In genomic region chr11:100445231-100445735, GRCh38 we compare ENCODE assay signal across 11 cellular contexts.
DNase-seq lines count a peak whose midpoint lies in the region; ATAC-seq and TF ChIP-seq lines count a peak whose summit lies in the region.
"Had no signal": no experiment of that assay in that cellular context is flagged by ENCODE, and none has a peak within 500 bp of the region (broad histone marks: within the 10 kb centered on the region; RNA-seq: fewer than 3 reads in every experiment).

No MANE protein-coding gene starts in this region.

- H3K27ac ChIP-seq in H9 (ENCODE audit: insufficient read length, low read depth, low read length) (no peak overlapping the region), aorta (ENCODE audit: low read depth in 1 of 2, low read length in 2 of 2) (no peak overlapping the region)

- no peaks in the 10 kb centered on the region for H3K79me1 ChIP-seq in H9 (ENCODE audit: insufficient read depth, low read depth, low read length, poor library complexity, severe bottlenecking)

- peak; percentile 40; the same call in 2 of the 3 replicates for TF ChIP-seq CTCF in H9 (conservative IDR thresholded peaks at IDR 0.05)

- no peak overlapping the region for H3K14ac ChIP-seq in H9 (ENCODE audit: insufficient read depth, low read length)

- H2BK5ac ChIP-seq in H9 (ENCODE audit: insufficient read length, low read length) = no peak overlapping the region

- H3K9me3 ChIP-seq in H9 (ENCODE audit: control insufficient read depth, low read depth, low read length) (no peaks in the 10 kb centered on the region), aorta (ENCODE audit: control insufficient read depth, low read length) (no peaks in the 10 kb centered on the region)

- H3T11ph ChIP-seq in H9 (ENCODE audit: low read length) = no peak overlapping the region

- no peaks in the 10 kb centered on the region for H3K36me3 Mint-ChIP-seq in H9 (ENCODE audit: insufficient read depth in 1 of 3, low read depth in 3 of 3)
- H3K36me3 Mint-ChIP-seq: mesothelial cell of epicardium had no signal

- no peak overlapping the region for H3K18ac ChIP-seq in H9 (ENCODE audit: insufficient read length, low read depth, low read length)

- intact Hi-C loops in aorta (cut with DNase I) = no loop called here

- no CpG with 5 or more reads among the region's 2 CpGs for WGBS in H9 (ENCODE audit: extremely low coverage, insufficient read length, low lambda C conversion rate)
- WGBS in aorta, 2 donors = 2 to 6% methylated on average over 2 of the region's 2 CpGs

- no peak overlapping the region for H2BK20ac ChIP-seq in H9 (ENCODE audit: low read depth, low read length, poor library complexity, severe bottlenecking)

- H3K4ac ChIP-seq in H9 (ENCODE audit: low read depth, low read length) = no peak overlapping the region

- no peak overlapping the region for H3K27ac Mint-ChIP-seq in H9
- H3K27ac Mint-ChIP-seq: mesothelial cell of epicardium; stimulated activated naive CD8-positive, alpha-beta T cell treated with anti-CD3 and anti-CD28 coated beads, Interleukin-15, amount 100 ng/mL, for 72 hours had no signal

- no peaks in the 10 kb centered on the region for H3K4me1 Mint-ChIP-seq in H9
- H3K4me1 Mint-ChIP-seq: stimulated activated naive CD8-positive, alpha-beta T cell treated with anti-CD3 and anti-CD28 coated beads, Interleukin-15, amount 100 ng/mL, for 72 hours had no signal

- no peaks in the 10 kb centered on the region; the same call in 1 of the 2 replicates for H3K27me3 Mint-ChIP-seq in H9 (ENCODE audit: low read depth)
- H3K27me3 Mint-ChIP-seq: stimulated activated naive CD8-positive, alpha-beta T cell treated with anti-CD3 and anti-CD28 coated beads, Interleukin-15, amount 100 ng/mL, for 72 hours had no signal

- H3K4me3 Mint-ChIP-seq in H9 = no peak overlapping the region
- H3K4me3 Mint-ChIP-seq: mesothelial cell of epicardium; stimulated activated naive CD8-positive, alpha-beta T cell treated with anti-CD3 and anti-CD28 coated beads, Interleukin-15, amount 100 ng/mL, for 72 hours had no signal

- no peak overlapping the region for H2BK15ac ChIP-seq in H9 (ENCODE audit: low read depth, low read length)

- H3K23ac ChIP-seq in H9 (ENCODE audit: insufficient read length, low read depth, low read length) = no peak overlapping the region

- H2AFZ ChIP-seq in H9 (ENCODE audit: low read length) = no peak overlapping the region

- no peak overlapping the region for H4K5ac ChIP-seq in H9 (ENCODE audit: insufficient read length, low read depth, low read length)

- no peak overlapping the region for H2BK12ac ChIP-seq in H9 (ENCODE audit: insufficient read length, low read depth, low read length)

- no peak overlapping the region for H4K8ac ChIP-seq in H9 (replicated peaks; ENCODE audit: insufficient read length, low read depth, low read length)

- H3K36me3 ChIP-seq in aorta (ENCODE audit: control insufficient read depth in 1 of 2, insufficient read depth in 2 of 2, low read length in 1 of 2) = no peaks in the 10 kb centered on the region

- H3K23me2 ChIP-seq in H9 (ENCODE audit: insufficient read length, low read depth, low read length, poor library complexity, severe bottlenecking) = no peaks in the 10 kb centered on the region

- no peak overlapping the region for H3K9ac ChIP-seq in H9 (ENCODE audit: extremely low read depth, insufficient read length, low read length)

- H3K4me2 ChIP-seq in H9 (ENCODE audit: insufficient read depth, insufficient read length, low read length) = no peak overlapping the region

- no peaks in the 10 kb centered on the region for H4K20me1 ChIP-seq in H9 (ENCODE audit: control insufficient read depth, insufficient read depth, insufficient read length)

- no peak overlapping the region for H2BK120ac ChIP-seq in H9 (ENCODE audit: low read depth, low read length, poor library complexity, severe bottlenecking)

- no peak for DNase-seq in H9
- DNase-seq in NCI-H774 (lab: John Stamatoyannopoulos, UW) = peak; percentile 91
- DNase-seq in middle frontal gyrus (ENCODE audit: extremely low spot score, low spot score) = peak; percentile 62
- no peak for DNase-seq in COLO829 (ENCODE audit: low spot score)
- DNase-seq in aorta = no peak
- DNase-seq: NCI-H526 treated with DMSO at 0.1 percent for 48 hours; stimulated activated naive CD8-positive, alpha-beta T cell treated with anti-CD3 and anti-CD28 coated beads, Interleukin-15, amount 100 ng/mL, for 72 hours had no signal

- no peak overlapping the region for H3K4me3 ChIP-seq in aorta (ENCODE audit: low read length in 2 of 2)

- ATAC-seq in esophagus mucosa (peak; percentile 53), GM21576 (IDR thresholded peaks at IDR 0.05; ENCODE audit: unreplicated experiment) (no peak), GM19351 (IDR thresholded peaks at IDR 0.05; ENCODE audit: unreplicated experiment) (no peak), aorta (ENCODE audit: low FRiP score) (no peak)
- ATAC-seq: stimulated activated naive CD8-positive, alpha-beta T cell treated with anti-CD3 and anti-CD28 coated beads, Interleukin-15, amount 100 ng/mL, for 72 hours had no signal

- H3K4me1 ChIP-seq in H9 (ENCODE audit: insufficient read depth, low read length) (no peaks in the 10 kb centered on the region), aorta (ENCODE audit: control insufficient read depth in 1 of 2, insufficient read depth in 2 of 2, low read length in 2 of 2) (no peaks in the 10 kb centered on the region)

- H3K9me3 Mint-ChIP-seq in H9 = no peaks in the 10 kb centered on the region; a peak in 1 of 5 replicates

- no peak overlapping the region for H3K56ac ChIP-seq in H9 (ENCODE audit: insufficient read length, low read depth, low read length)

- H2AK5ac ChIP-seq in H9 (ENCODE audit: insufficient read length, low read length) = no peak overlapping the region

- no peaks in the 10 kb centered on the region for H3K79me2 ChIP-seq in H9 (ENCODE audit: insufficient read depth, low read length)

- no peak overlapping the region for H4K91ac ChIP-seq in H9 (ENCODE audit: insufficient read length, low read depth, low read length)

- no peaks in the 10 kb centered on the region for H3K27me3 ChIP-seq in H9 (ENCODE audit: insufficient read depth, low read length)
- no peaks in the 10 kb centered on the region for H3K27me3 ChIP-seq in aorta (ENCODE audit: control insufficient read depth in 1 of 2, insufficient read depth in 2 of 2, low read length in 1 of 2)

Comparison
In these comparisons a context has a peak if more than half of its experiments do, and no peak if none do; other contexts are left out.
1. DNase-seq: peak in NCI-H774 (single experiment) and middle frontal gyrus (single experiment); none in H9 (single experiment), COLO829 (single experiment) and aorta (0 of 2).